ENCODE assay signal across 8 cellular contexts in the genomic region with DNA sequence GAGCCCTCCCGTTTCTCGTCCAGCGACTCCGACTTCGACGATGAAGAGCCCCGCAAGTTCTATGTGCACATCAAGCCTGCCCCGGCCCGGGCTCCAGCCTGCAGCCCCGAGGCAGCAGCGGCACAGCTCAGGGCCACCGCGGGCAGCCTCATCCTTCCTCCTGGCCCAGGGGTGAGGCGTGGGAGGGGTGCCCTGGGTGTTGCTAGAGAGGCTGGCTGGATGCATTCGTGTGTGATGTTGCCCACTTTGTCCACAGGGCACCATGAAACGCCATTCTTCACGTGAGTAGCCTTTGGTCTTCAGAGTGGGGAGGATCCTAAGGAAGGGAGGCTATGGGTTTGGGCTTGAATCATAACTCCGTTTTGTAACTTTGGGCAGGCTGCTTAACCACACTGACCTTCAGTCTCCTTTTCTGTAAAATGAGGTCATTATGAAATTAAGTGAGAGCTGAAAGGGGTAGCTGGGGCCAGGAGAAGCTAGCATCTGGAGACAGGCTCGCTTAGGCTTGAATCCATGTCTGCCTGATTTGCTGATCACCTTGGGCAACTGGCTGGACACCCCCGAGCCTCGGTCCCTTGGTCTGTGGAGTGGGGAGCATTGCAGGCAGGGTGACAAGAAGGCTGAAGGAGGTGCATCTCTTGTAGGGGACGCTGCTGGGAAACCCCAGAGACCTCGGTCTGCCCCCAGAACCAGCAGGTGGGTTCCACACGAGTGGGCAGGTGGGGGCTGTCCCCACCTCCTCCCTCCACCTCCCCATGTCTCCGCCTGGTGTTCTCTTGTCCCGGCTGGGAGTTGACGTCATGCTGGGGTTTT. TPM values are rescaled to one million over a fixed set of nuclear protein-coding genes. Genes with fewer than 3 reads are reported as not detected.
DNase-seq lines count a peak whose midpoint lies in the region; ATAC-seq, FAIRE-seq and TF ChIP-seq lines count a peak whose summit lies in the region.

No MANE protein-coding gene starts in this region.

- 70% methylated on average over 3 of the region's 27 CpGs; no CpG with 5 or more reads in 1 of the 2 experiments for WGBS in IMR-90 (ENCODE audit: extremely low coverage in 2 of 2, insufficient read length in 1 of 2), 2 experiments
- WGBS in mesenchymal stem cell, result 86% methylated on average over 21 of the region's 27 CpGs
- WGBS in HepG2 (ENCODE audit: low lambda C conversion rate), result 80% methylated on average over 14 of the region's 27 CpGs

- intact Hi-C loops in IMR-90 (cut with micrococcal nuclease), result loop anchor here (2.0 kb wide), 1 partner anchor 71 kb away; no protein-coding TSS in a partner anchor
- intact Hi-C loops in HepG2 (cut with micrococcal nuclease; ENCODE audit: unreplicated experiment), result loop anchor here (1.0 kb wide), 1 partner anchor 79 kb away; no protein-coding TSS in a partner anchor

- H3K4ac ChIP-seq in IMR-90 (ENCODE audit: low read depth, low read length), result no peak overlapping the region
- no peak overlapping the region for H3K4ac ChIP-seq in mesenchymal stem cell (ENCODE audit: low read depth in 1 of 2, low read length in 2 of 2)

- H3K9me1 ChIP-seq in IMR-90 (ENCODE audit: insufficient read depth, low read length), result no peaks in the 10 kb centered on the region

- H3K79me2 ChIP-seq in HepG2 (ENCODE audit: insufficient read depth, low read length), result no peaks in the 10 kb centered on the region

- peaks cover 5% of the 10 kb centered on the region for H3K4me1 Mint-ChIP-seq in mesothelial cell of epicardium

- H2BK15ac ChIP-seq in IMR-90 (ENCODE audit: low read depth, low read length) (no peak overlapping the region), mesenchymal stem cell (ENCODE audit: low read depth, poor library complexity, severe bottlenecking) (no peak overlapping the region)

- CTCF ChIA-PET in IMR-90 (lab: Yijun Ruan, JAX) (no interaction called here), HepG2 (lab: Yijun Ruan, JAX; ENCODE audit: low intra/inter-chr PET ratio, low total read pairs) (interaction anchor here (0.9 to 2.2 kb wide), 2 partner anchors 10 to 72 kb away, joined by 4 to 13 read pairs; no protein-coding TSS in a partner anchor)

- TF ChIP-seq RAD21 in IMR-90 (IDR thresholded peaks at IDR 0.05; ENCODE audit: low read length) (no peak), HepG2 (CRISPR knock-in tag; IDR thresholded peaks at IDR 0.05) (no peak)

- in situ Hi-C loops in IMR-90 (cut with MboI; ENCODE audit: low sequenced_read_pairs) (no loop called here), HepG2 (cut with HindIII; ENCODE audit: extremely low pct_ligation_motif_present, low pct_unique_long_range_greater_than_20kb) (no loop called here), ACHN (cut with HindIII; ENCODE audit: low pct_ligation_motif_present, low pct_unique_long_range_greater_than_20kb, low sequenced_read_pairs) (no loop called here)

- no peak for FAIRE-seq in HepG2 (lab: Jason Lieb, UNC)

- no peak overlapping the region for H2BK120ac ChIP-seq in IMR-90 (ENCODE audit: low read depth, low read length)
- H2BK120ac ChIP-seq in mesenchymal stem cell (ENCODE audit: low read depth, low read length), result no peak overlapping the region

- H2AFZ ChIP-seq in IMR-90 (replicated peaks; ENCODE audit: low read length, poor library complexity) (no peak overlapping the region), mesenchymal stem cell (ENCODE audit: low read depth, low read length) (no peak overlapping the region), HepG2 (ENCODE audit: low read length) (no peak overlapping the region)

- POLR2A ChIA-PET in IMR-90 (lab: Charles Lee; ENCODE audit: unreplicated experiment) (interaction anchor here (0.6 kb wide), 1 partner anchor 11 kb away, joined by 4 read pairs; no protein-coding TSS in a partner anchor), HepG2 (lab: Yijun Ruan, JAX) (no interaction called here)

- H3K9ac ChIP-seq in IMR-90 (ENCODE audit: low read depth, low read length) (no peak overlapping the region), mesenchymal stem cell (ENCODE audit: low read length) (peak overlapping the region; percentile 46), HepG2 (ENCODE audit: insufficient read depth, low read depth, low read length) (no peak overlapping the region)

- H3K9me3 ChIP-seq in IMR-90 (ENCODE audit: control insufficient read depth, insufficient read depth, low read length), result no peaks in the 10 kb centered on the region
- no peaks in the 10 kb centered on the region for H3K9me3 ChIP-seq in mesenchymal stem cell (ENCODE audit: control insufficient read depth, low read length)
- no peaks in the 10 kb centered on the region for H3K9me3 ChIP-seq in HepG2 (ENCODE audit: low read length)

- H4K91ac ChIP-seq in IMR-90 (ENCODE audit: insufficient read depth, low read depth, low read length) (no peak overlapping the region), mesenchymal stem cell (ENCODE audit: low read length) (no peak overlapping the region)

- no peaks in the 10 kb centered on the region for H3K36me3 Mint-ChIP-seq in mesothelial cell of epicardium

- H4K20me1 ChIP-seq in IMR-90 (ENCODE audit: insufficient read depth, low read length), result no peaks in the 10 kb centered on the region
- H4K20me1 ChIP-seq in HepG2 (ENCODE audit: insufficient read depth, low read length), result no peaks in the 10 kb centered on the region

- H3K9me3 Mint-ChIP-seq in mesothelial cell of epicardium, result no peaks in the 10 kb centered on the region

- H3K56ac ChIP-seq in IMR-90 (ENCODE audit: extremely low read depth, insufficient read depth, low read length), result no peak overlapping the region

- no peak overlapping the region for H3K4me3 ChIP-seq in IMR-90 (ENCODE audit: insufficient read depth, low read depth, low read length)
- H3K4me3 ChIP-seq in mesenchymal stem cell (ENCODE audit: insufficient read depth in 1 of 2, low read depth in 1 of 2, low read length in 2 of 2), result peak overlapping the region in 1 of 2 experiments; percentile 22
- H3K4me3 ChIP-seq in HepG2 (replicated peaks in 1 of 3; ENCODE audit: insufficient read depth in 1 of 3, low read depth in 2 of 3, low read length in 3 of 3), result no peak overlapping the region

- peak; percentile 60 for ATAC-seq in GM18520 (IDR thresholded peaks at IDR 0.05; ENCODE audit: unreplicated experiment)
- ATAC-seq in GM21825 (IDR thresholded peaks at IDR 0.05; ENCODE audit: unreplicated experiment), result peak; percentile 66
- no peak for ATAC-seq in IMR-90 (ENCODE audit: low read depth)
- no peak for ATAC-seq in HepG2

- H3K4me2 ChIP-seq in IMR-90 (ENCODE audit: low read depth, low read length) (no peak overlapping the region), mesenchymal stem cell (ENCODE audit: low read length, poor library complexity, severe bottlenecking) (no peak overlapping the region), HepG2 (ENCODE audit: low read depth, low read length) (no peak overlapping the region)

- H2BK20ac ChIP-seq in IMR-90 (ENCODE audit: low read depth, low read length), result no peak overlapping the region

- TF ChIP-seq CTCF in IMR-90 (conservative IDR thresholded peaks at IDR 0.05; ENCODE audit: low read depth, low read length) (no peak), HepG2 (CRISPR knock-in tag; IDR thresholded peaks at IDR 0.05) (no peak), mesothelial cell of epicardium (IDR thresholded peaks at IDR 0.05; ENCODE audit: unreplicated experiment) (no peak)

- H3K23ac ChIP-seq in IMR-90 (ENCODE audit: low read depth, low read length), result no peak overlapping the region
- no peak overlapping the region for H3K23ac ChIP-seq in mesenchymal stem cell (ENCODE audit: low read length in 2 of 2)

- no peak overlapping the region for H3K18ac ChIP-seq in IMR-90 (ENCODE audit: low read depth, low read length)
- H3K18ac ChIP-seq in mesenchymal stem cell (ENCODE audit: low read depth in 1 of 2, low read length in 2 of 2), result no peak overlapping the region

- H4K8ac ChIP-seq in IMR-90 (ENCODE audit: low read depth in 2 of 2, low read length in 2 of 2) (no peak overlapping the region), mesenchymal stem cell (ENCODE audit: low read length) (no peak overlapping the region)

- TF ChIP-seq POLR2A in IMR-90 (IDR thresholded peaks at IDR 0.05; ENCODE audit: low read depth, low read length) (no peak), HepG2 (IDR thresholded peaks at IDR 0.05; ENCODE audit: insufficient read depth in 1 of 2, low read depth in 2 of 2, low read length in 2 of 2) (no peak)

- H3K27me3 ChIP-seq in IMR-90 (ENCODE audit: control insufficient read depth, insufficient read depth, low read length), result no peaks in the 10 kb centered on the region; the same call in 1 of the 2 replicates
- peaks cover 3 to 29% of the 10 kb centered on the region in 2 experiments for H3K27me3 ChIP-seq in mesenchymal stem cell (ENCODE audit: control insufficient read depth in 1 of 2, insufficient read depth in 1 of 2, low read length in 2 of 2)
- H3K27me3 ChIP-seq in HepG2 (ENCODE audit: control insufficient read depth in 1 of 2, insufficient read depth in 2 of 2, low read length in 2 of 2), result no peaks in the 10 kb centered on the region

- H2BK12ac ChIP-seq in mesenchymal stem cell (ENCODE audit: low read length in 2 of 2), result no peak overlapping the region

- H3K4me1 ChIP-seq in IMR-90 (ENCODE audit: control insufficient read depth, insufficient read depth, low read length), result no peaks in the 10 kb centered on the region
- H3K4me1 ChIP-seq in mesenchymal stem cell (ENCODE audit: control insufficient read depth, insufficient read depth, low read depth, low read length), result peaks cover 10% of the 10 kb centered on the region
- H3K4me1 ChIP-seq in HepG2 (ENCODE audit: insufficient read depth, low read length), result peaks cover 8% of the 10 kb centered on the region; the same call in 1 of the 2 replicates

- H4K5ac ChIP-seq in IMR-90 (ENCODE audit: low read depth, low read length), result no peak overlapping the region

- H2BK5ac ChIP-seq in IMR-90 (ENCODE audit: low read depth, low read length, poor library complexity, severe bottlenecking), result no peak overlapping the region
- H2BK5ac ChIP-seq in mesenchymal stem cell (ENCODE audit: low read depth, low read length, poor library complexity, severe bottlenecking), result no peak overlapping the region

- TF ChIP-seq EP300 in HepG2 (IDR thresholded peaks at IDR 0.05; ENCODE audit: low read depth in 2 of 2, low read length in 2 of 2) (no peak), HepG2 (CRISPR knock-in tag; IDR thresholded peaks at IDR 0.05; ENCODE audit: borderline replicate concordance) (no peak)

- H3K14ac ChIP-seq in IMR-90 (replicated peaks; ENCODE audit: low read depth, low read length) (no peak overlapping the region), mesenchymal stem cell (ENCODE audit: low read length in 2 of 2) (no peak overlapping the region)

- H3K27ac ChIP-seq in IMR-90 (ENCODE audit: insufficient read depth, low read length) (no peak overlapping the region), mesenchymal stem cell (ENCODE audit: low read length, poor library complexity, severe bottlenecking) (no peak overlapping the region), HepG2 (ENCODE audit: extremely low read length, insufficient read depth, low read length) (no peak overlapping the region)

- no peak overlapping the region for H3K4me3 Mint-ChIP-seq in mesothelial cell of epicardium

- H3K36me3 ChIP-seq in IMR-90 (ENCODE audit: control insufficient read depth, insufficient read depth, low read length) (no peaks in the 10 kb centered on the region), mesenchymal stem cell (ENCODE audit: control insufficient read depth in 1 of 2, insufficient read depth in 2 of 2, low read depth in 1 of 2, low read length in 2 of 2) (no peaks in the 10 kb centered on the region), HepG2 (replicated peaks in 1 of 2; ENCODE audit: control insufficient read depth in 1 of 2, insufficient read depth in 2 of 2, low read length in 2 of 2) (no peaks in the 10 kb centered on the region)

- H2AK5ac ChIP-seq in IMR-90 (ENCODE audit: low read depth, low read length), result no peak overlapping the region
- H2AK5ac ChIP-seq in mesenchymal stem cell (ENCODE audit: low read length, severe bottlenecking), result no peak overlapping the region

- no peaks in the 10 kb centered on the region for H3K79me1 ChIP-seq in IMR-90 (ENCODE audit: low read depth in 1 of 2, low read length in 2 of 2)
- no peaks in the 10 kb centered on the region for H3K79me1 ChIP-seq in mesenchymal stem cell (replicated peaks; ENCODE audit: low read length, poor library complexity, severe bottlenecking)

- dilution Hi-C loops in IMR-90 (cut with HindIII; ENCODE audit: low sequenced_read_pairs, unreplicated experiment), result no loop called here

- no TSS peak for BruUV-seq in IMR-90 (replicated peaks; lab: Mats Ljungman, UMichigan)
- BruUV-seq in HepG2 (replicated peaks; lab: Mats Ljungman, UMichigan), result no TSS peak

- no peak overlapping the region for H3K27ac Mint-ChIP-seq in mesothelial cell of epicardium

- H2AK9ac ChIP-seq in IMR-90 (replicated peaks; ENCODE audit: low read depth, low read length, poor library complexity), result no peak overlapping the region

- H3K27me3 Mint-ChIP-seq in mesothelial cell of epicardium (ENCODE audit: low read depth), result peaks cover 31% of the 10 kb centered on the region

- DNase-seq in IMR-90, result peak; percentile 6
- no peak for DNase-seq in mesenchymal stem cell
- DNase-seq in HepG2 (ENCODE audit: low spot score), result no peak
- DNase-seq in mesothelial cell of epicardium (ENCODE audit: low spot score in 2 of 2, unreplicated experiment in 2 of 2), result no peak
- DNase-seq in globus pallidus (ENCODE audit: low spot score), result no peak
- DNase-seq in ACHN, result no peak

RNA-seq across cellular contexts. Expression of a gene that starts 18.7 kb away (rescaled TPM):
- total RNA-seq in IMR-90 (2012; rRNA removed), result not detected in 2 replicates
- not detected in 2 replicates for polyA plus RNA-seq in IMR-90 (2012; rRNA removed)
- not detected in 2 replicates for polyA plus RNA-seq in IMR-90 (2012; cell fraction: cytosol; rRNA removed)
- not detected in 2 replicates for polyA plus RNA-seq in IMR-90 (2012; cell fraction: nucleus; rRNA removed; ENCODE audit: low replicate concordance)
- not detected for polyA plus RNA-seq in mesenchymal stem cell (2013, experiment 1 of 2)
- polyA plus RNA-seq in mesenchymal stem cell (2013, experiment 2 of 2), result not detected
- total RNA-seq in HepG2 (2016; rRNA removed; fragmentation: Illumina TruSeq; extraction: Trizol), result 0.48 and 0.86 TPM in 2 replicates
- total RNA-seq in HepG2 (2016; cell fraction: cytosol; rRNA removed; fragmentation: Illumina TruSeq; extraction: Trizol; ENCODE audit: low read depth), result 0.18 and 0.40 TPM in 2 replicates
- total RNA-seq in HepG2 (2016; cell fraction: insoluble cytoplasmic fraction; rRNA removed; fragmentation: Illumina TruSeq; extraction: Trizol), result 0.36 and 1.2 TPM in 2 replicates
- 0.38 and 0.43 TPM in 2 replicates for total RNA-seq in HepG2 (2016; cell fraction: membrane; rRNA removed; fragmentation: Illumina TruSeq; extraction: Trizol)
- 1.0 and 1.3 TPM in 2 replicates for total RNA-seq in HepG2 (2016; cell fraction: nucleus; rRNA removed; fragmentation: Illumina TruSeq; extraction: Trizol)
- polyA plus RNA-seq in HepG2 (2011; rRNA removed), result 4.0 and 8.6 TPM in 2 replicates
- 4.2 and 6.3 TPM in 2 replicates for polyA plus RNA-seq in HepG2 (2011; cell fraction: cytosol; rRNA removed)
- polyA plus RNA-seq in HepG2 (2011; cell fraction: nucleus; rRNA removed), result 3.5 and 4.5 TPM in 2 replicates
- 9.1 and 10.5 TPM in 2 replicates for polyA plus RNA-seq in HepG2 (2012)
- 0.10 and 0.18 TPM in 2 replicates for polyA plus RNA-seq in HepG2 (2016; cell fraction: cytosol; fragmentation: Illumina TruSeq; extraction: Trizol; ENCODE audit: low read depth)
- 0.61 and 0.62 TPM in 2 replicates for polyA plus RNA-seq in HepG2 (2016; cell fraction: insoluble cytoplasmic fraction; fragmentation: Illumina TruSeq; extraction: Trizol; ENCODE audit: low read depth)
- polyA plus RNA-seq in HepG2 (2016; cell fraction: membrane; fragmentation: Illumina TruSeq; extraction: Trizol; ENCODE audit: low read depth), result 0.29 and 0.35 TPM in 2 replicates
- 1.8 and 2.3 TPM in 2 replicates for polyA plus RNA-seq in HepG2 (2016; cell fraction: nucleus; fragmentation: Illumina TruSeq; extraction: Trizol; ENCODE audit: insufficient read depth, low read depth)
- 2.7 and 11.1 TPM in 2 replicates for polyA minus RNA-seq in HepG2 (2011; rRNA and poly(A)+ RNA removed; ENCODE audit: low replicate concordance)
- 3.0 and 4.7 TPM in 2 replicates for polyA minus RNA-seq in HepG2 (2011; cell fraction: cytosol; rRNA and poly(A)+ RNA removed)
- polyA minus RNA-seq in HepG2 (2011; cell fraction: nucleus; rRNA and poly(A)+ RNA removed), result 1.8 and 3.1 TPM in 2 replicates
- total RNA-seq in mesothelial cell of epicardium, result 0.23 TPM in 1 of 3 replicates, not detected in the others

RNA-seq across cellular contexts. Expression of a gene that starts 24.9 kb away (rescaled TPM):
- total RNA-seq in IMR-90 (2012; rRNA removed), result 0.18 and 0.28 TPM in 2 replicates
- polyA plus RNA-seq in IMR-90 (2012; rRNA removed), result 1.0 and 1.7 TPM in 2 replicates
- polyA plus RNA-seq in IMR-90 (2012; cell fraction: cytosol; rRNA removed), result 0.63 and 0.81 TPM in 2 replicates
- polyA plus RNA-seq in IMR-90 (2012; cell fraction: nucleus; rRNA removed; ENCODE audit: low replicate concordance), result 0.48 and 1.2 TPM in 2 replicates
- polyA plus RNA-seq in mesenchymal stem cell (2013, experiment 1 of 2), result 2.2 TPM
- polyA plus RNA-seq in mesenchymal stem cell (2013, experiment 2 of 2), result 1.9 TPM
- total RNA-seq in HepG2 (2016; rRNA removed; fragmentation: Illumina TruSeq; extraction: Trizol), result 1.2 and 1.3 TPM in 2 replicates
- 0.18 and 1.7 TPM in 2 replicates for total RNA-seq in HepG2 (2016; cell fraction: cytosol; rRNA removed; fragmentation: Illumina TruSeq; extraction: Trizol; ENCODE audit: low read depth)
- 0.45 and 2.3 TPM in 2 replicates for total RNA-seq in HepG2 (2016; cell fraction: insoluble cytoplasmic fraction; rRNA removed; fragmentation: Illumina TruSeq; extraction: Trizol)
- 1.4 TPM in 2 replicates for total RNA-seq in HepG2 (2016; cell fraction: membrane; rRNA removed; fragmentation: Illumina TruSeq; extraction: Trizol)
- total RNA-seq in HepG2 (2016; cell fraction: nucleus; rRNA removed; fragmentation: Illumina TruSeq; extraction: Trizol), result 1.6 and 3.1 TPM in 2 replicates
- 2.5 and 3.1 TPM in 2 replicates for polyA plus RNA-seq in HepG2 (2011; rRNA removed)
- 0.95 and 1.5 TPM in 2 replicates for polyA plus RNA-seq in HepG2 (2011; cell fraction: cytosol; rRNA removed)
- polyA plus RNA-seq in HepG2 (2011; cell fraction: nucleus; rRNA removed), result 23.2 and 28.6 TPM in 2 replicates
- 4.3 and 5.3 TPM in 2 replicates for polyA plus RNA-seq in HepG2 (2012)
- polyA plus RNA-seq in HepG2 (2016; cell fraction: cytosol; fragmentation: Illumina TruSeq; extraction: Trizol; ENCODE audit: low read depth), result 0.75 and 1.1 TPM in 2 replicates
- polyA plus RNA-seq in HepG2 (2016; cell fraction: insoluble cytoplasmic fraction; fragmentation: Illumina TruSeq; extraction: Trizol; ENCODE audit: low read depth), result 0.76 and 2.0 TPM in 2 replicates
- 0.88 and 1.4 TPM in 2 replicates for polyA plus RNA-seq in HepG2 (2016; cell fraction: membrane; fragmentation: Illumina TruSeq; extraction: Trizol; ENCODE audit: low read depth)
- polyA plus RNA-seq in HepG2 (2016; cell fraction: nucleus; fragmentation: Illumina TruSeq; extraction: Trizol; ENCODE audit: insufficient read depth, low read depth), result 4.8 and 5.1 TPM in 2 replicates
- 1.3 and 16.7 TPM in 2 replicates for polyA minus RNA-seq in HepG2 (2011; rRNA and poly(A)+ RNA removed; ENCODE audit: low replicate concordance)
- polyA minus RNA-seq in HepG2 (2011; cell fraction: cytosol; rRNA and poly(A)+ RNA removed), result 2.5 and 4.6 TPM in 2 replicates
- polyA minus RNA-seq in HepG2 (2011; cell fraction: nucleus; rRNA and poly(A)+ RNA removed), result 20.1 and 21.3 TPM in 2 replicates
- total RNA-seq in mesothelial cell of epicardium, result 3.8 to 6.2 TPM (median 4.6 TPM) in 3 replicates

RNA-seq across cellular contexts. Expression of a gene that starts 45.1 kb away (rescaled TPM):
- total RNA-seq in IMR-90 (2012; rRNA removed) (not detected in 2 replicates), HepG2 (2016; rRNA removed; fragmentation: Illumina TruSeq; extraction: Trizol) (not detected in 2 replicates), mesothelial cell of epicardium (0.35 to 1.0 TPM (median 0.92 TPM) in 3 replicates)
- polyA plus RNA-seq in IMR-90 (2012; rRNA removed) (not detected in 2 replicates), HepG2 (2011; rRNA removed) (0.30 and 0.44 TPM in 2 replicates)
- polyA plus RNA-seq in IMR-90 (2012; cell fraction: cytosol; rRNA removed), result 0.09 TPM in 1 of 2 replicates, not detected in the other
- 0.21 and 0.27 TPM in 2 replicates for polyA plus RNA-seq in IMR-90 (2012; cell fraction: nucleus; rRNA removed; ENCODE audit: low replicate concordance)
- 0.15 TPM for polyA plus RNA-seq in mesenchymal stem cell (2013, experiment 1 of 2)
- polyA plus RNA-seq in mesenchymal stem cell (2013, experiment 2 of 2), result 0.33 TPM
- not detected in 2 replicates for total RNA-seq in HepG2 (2016; cell fraction: cytosol; rRNA removed; fragmentation: Illumina TruSeq; extraction: Trizol; ENCODE audit: low read depth)
- total RNA-seq in HepG2 (2016; cell fraction: insoluble cytoplasmic fraction; rRNA removed; fragmentation: Illumina TruSeq; extraction: Trizol), result not detected in 2 replicates
- total RNA-seq in HepG2 (2016; cell fraction: membrane; rRNA removed; fragmentation: Illumina TruSeq; extraction: Trizol), result not detected in 2 replicates
- total RNA-seq in HepG2 (2016; cell fraction: nucleus; rRNA removed; fragmentation: Illumina TruSeq; extraction: Trizol), result not detected in 2 replicates
- polyA plus RNA-seq in HepG2 (2011; cell fraction: cytosol; rRNA removed), result 0.21 TPM in 1 of 2 replicates, not detected in the other
- polyA plus RNA-seq in HepG2 (2011; cell fraction: nucleus; rRNA removed), result 1.2 and 1.5 TPM in 2 replicates
- polyA plus RNA-seq in HepG2 (2012), result 0.23 and 0.35 TPM in 2 replicates
- polyA plus RNA-seq in HepG2 (2016; cell fraction: cytosol; fragmentation: Illumina TruSeq; extraction: Trizol; ENCODE audit: low read depth), result not detected in 2 replicates
- not detected in 2 replicates for polyA plus RNA-seq in HepG2 (2016; cell fraction: insoluble cytoplasmic fraction; fragmentation: Illumina TruSeq; extraction: Trizol; ENCODE audit: low read depth)
- polyA plus RNA-seq in HepG2 (2016; cell fraction: membrane; fragmentation: Illumina TruSeq; extraction: Trizol; ENCODE audit: low read depth), result not detected in 2 replicates
- not detected in 2 replicates for polyA plus RNA-seq in HepG2 (2016; cell fraction: nucleus; fragmentation: Illumina TruSeq; extraction: Trizol; ENCODE audit: insufficient read depth, low read depth)
- polyA minus RNA-seq in HepG2 (2011; rRNA and poly(A)+ RNA removed; ENCODE audit: low replicate concordance), result 0.88 TPM in 1 of 2 replicates, not detected in the other
- not detected in 2 replicates for polyA minus RNA-seq in HepG2 (2011; cell fraction: cytosol; rRNA and poly(A)+ RNA removed)
- polyA minus RNA-seq in HepG2 (2011; cell fraction: nucleus; rRNA and poly(A)+ RNA removed), result not detected in 2 replicates

RNA-seq across cellular contexts. Expression of a gene that starts 56.9 kb away (rescaled TPM):
- total RNA-seq in IMR-90 (2012; rRNA removed) (6.1 and 10.6 TPM in 2 replicates), HepG2 (2016; rRNA removed; fragmentation: Illumina TruSeq; extraction: Trizol) (3.8 and 12.2 TPM in 2 replicates), mesothelial cell of epicardium (66.1 to 79.0 TPM (median 68.6 TPM) in 3 replicates)
- polyA plus RNA-seq in IMR-90 (2012; rRNA removed) (48.6 and 50.1 TPM in 2 replicates), HepG2 (2011; rRNA removed) (7.3 and 8.2 TPM in 2 replicates)
- 20.3 and 29.5 TPM in 2 replicates for polyA plus RNA-seq in IMR-90 (2012; cell fraction: cytosol; rRNA removed)
- polyA plus RNA-seq in IMR-90 (2012; cell fraction: nucleus; rRNA removed; ENCODE audit: low replicate concordance), result 20.9 and 48.9 TPM in 2 replicates
- polyA plus RNA-seq in mesenchymal stem cell (2013, experiment 1 of 2), result 30.5 TPM
- 31.4 TPM for polyA plus RNA-seq in mesenchymal stem cell (2013, experiment 2 of 2)
- 2.4 and 2.8 TPM in 2 replicates for total RNA-seq in HepG2 (2016; cell fraction: cytosol; rRNA removed; fragmentation: Illumina TruSeq; extraction: Trizol; ENCODE audit: low read depth)
- 6.4 and 9.5 TPM in 2 replicates for total RNA-seq in HepG2 (2016; cell fraction: insoluble cytoplasmic fraction; rRNA removed; fragmentation: Illumina TruSeq; extraction: Trizol)
- 6.3 and 6.5 TPM in 2 replicates for total RNA-seq in HepG2 (2016; cell fraction: membrane; rRNA removed; fragmentation: Illumina TruSeq; extraction: Trizol)
- 6.7 and 10.0 TPM in 2 replicates for total RNA-seq in HepG2 (2016; cell fraction: nucleus; rRNA removed; fragmentation: Illumina TruSeq; extraction: Trizol)
- polyA plus RNA-seq in HepG2 (2011; cell fraction: cytosol; rRNA removed), result 3.3 and 5.6 TPM in 2 replicates
- polyA plus RNA-seq in HepG2 (2011; cell fraction: nucleus; rRNA removed), result 34.8 and 36.5 TPM in 2 replicates
- 18.2 and 28.7 TPM in 2 replicates for polyA plus RNA-seq in HepG2 (2012)
- polyA plus RNA-seq in HepG2 (2016; cell fraction: cytosol; fragmentation: Illumina TruSeq; extraction: Trizol; ENCODE audit: low read depth), result 1.0 and 1.3 TPM in 2 replicates
- 8.8 and 13.1 TPM in 2 replicates for polyA plus RNA-seq in HepG2 (2016; cell fraction: insoluble cytoplasmic fraction; fragmentation: Illumina TruSeq; extraction: Trizol; ENCODE audit: low read depth)
- polyA plus RNA-seq in HepG2 (2016; cell fraction: membrane; fragmentation: Illumina TruSeq; extraction: Trizol; ENCODE audit: low read depth), result 2.1 and 3.2 TPM in 2 replicates
- polyA plus RNA-seq in HepG2 (2016; cell fraction: nucleus; fragmentation: Illumina TruSeq; extraction: Trizol; ENCODE audit: insufficient read depth, low read depth), result 15.3 and 23.8 TPM in 2 replicates
- 37.6 and 52.5 TPM in 2 replicates for polyA minus RNA-seq in HepG2 (2011; rRNA and poly(A)+ RNA removed; ENCODE audit: low replicate concordance)
- polyA minus RNA-seq in HepG2 (2011; cell fraction: cytosol; rRNA and poly(A)+ RNA removed), result 19.4 and 24.6 TPM in 2 replicates
- 10.9 and 11.4 TPM in 2 replicates for polyA minus RNA-seq in HepG2 (2011; cell fraction: nucleus; rRNA and poly(A)+ RNA removed)

Comparison
In these comparisons a context has a peak if more than half of its experiments do, and no peak if none do; other contexts are left out.
1. ATAC-seq: peak in GM18520 (single experiment) and GM21825 (single experiment); none in IMR-90 (single experiment) and HepG2 (single experiment).